In genomic region chr5:142095035-142095434, GRCh38 we compare ENCODE assay signal across 11 cellular contexts. TPM values are rescaled to one million over a fixed set of nuclear protein-coding genes. Genes with fewer than 3 reads are reported as not detected.
DNase-seq lines count a peak whose midpoint lies in the region; ATAC-seq lines count a peak whose summit lies in the region.
"Had no signal": no experiment of that assay in that cellular context is flagged by ENCODE, and none has a peak within 500 bp of the region (broad histone marks: within the 10 kb centered on the region; RNA-seq: fewer than 3 reads in every experiment).

No MANE protein-coding gene starts in this region.

- intact Hi-C loops in dendritic cell treated with granulocyte-macrophage colony-stimulating factor and Interleukin-4, amounts not matched to agents 40 ng/mL and 50 ng/mL, for 4 days (cut with micrococcal nuclease) = loop anchor here (5.0 kb wide), 1 partner anchor 137 kb away; no protein-coding TSS in a partner anchor

- no peaks in the 10 kb centered on the region for H3K9me3 ChIP-seq in CD4-positive, CD25-positive, alpha-beta regulatory T cell (ENCODE audit: control insufficient read depth in 2 of 2, low read length in 2 of 2)
- H3K9me3 ChIP-seq: vagina had no signal

- no peaks in the 10 kb centered on the region for H3K9me3 Mint-ChIP-seq in CD4-positive, CD25-positive, alpha-beta regulatory T cell
- H3K9me3 Mint-ChIP-seq in activated CD4-positive, alpha-beta T cell treated with anti-CD3 and anti-CD28 coated beads, Interleukin-2, amount 10 ng/mL, durations not matched to agents 7 days and 5 days = no peaks in the 10 kb centered on the region
- no peaks in the 10 kb centered on the region for H3K9me3 Mint-ChIP-seq in dendritic cell treated with granulocyte-macrophage colony-stimulating factor and Interleukin-4, amounts not matched to agents 40 ng/mL and 50 ng/mL, for 4 days

- no peaks in the 10 kb centered on the region for H3K27me3 ChIP-seq in CD4-positive, CD25-positive, alpha-beta regulatory T cell (ENCODE audit: control insufficient read depth, insufficient read depth, low read length)
- H3K27me3 ChIP-seq: vagina had no signal

- CTCF ChIA-PET in activated CD4-positive, alpha-beta T cell treated with anti-CD3 and anti-CD28 coated beads, Interleukin-2, amount 10 ng/mL, durations not matched to agents 7 days and 5 days (lab: Charles Lee) = interaction anchor here (1.0 to 1.7 kb wide), 4 partner anchors 12 to 126 kb away, joined by 5 to 8 read pairs (median 6); partner anchors contain the start of gene RNF14

- no peak for ATAC-seq in CD4-positive, CD25-positive, alpha-beta regulatory T cell (ENCODE audit: low read depth in 2 of 2)
- ATAC-seq in GM19395 (IDR thresholded peaks at IDR 0.05; ENCODE audit: unreplicated experiment) (no peak), GM21619 (IDR thresholded peaks at IDR 0.05; ENCODE audit: unreplicated experiment) (no peak)
- ATAC-seq: SK-N-SH treated with all-trans-retinoic acid at 6 μM for 48 hours had no signal

- H3K4me1 ChIP-seq in CD4-positive, CD25-positive, alpha-beta regulatory T cell (ENCODE audit: control insufficient read depth, insufficient read depth, low read length, poor library complexity, severe bottlenecking) = peaks cover 26% of the 10 kb centered on the region

- H3K27me3 Mint-ChIP-seq in CD4-positive, CD25-positive, alpha-beta regulatory T cell = peaks cover 4% of the 10 kb centered on the region
- H3K27me3 Mint-ChIP-seq in activated CD4-positive, alpha-beta T cell treated with anti-CD3 and anti-CD28 coated beads, Interleukin-2, amount 10 ng/mL, durations not matched to agents 7 days and 5 days = no peaks in the 10 kb centered on the region
- peaks cover 7% of the 10 kb centered on the region for H3K27me3 Mint-ChIP-seq in dendritic cell treated with granulocyte-macrophage colony-stimulating factor and Interleukin-4, amounts not matched to agents 40 ng/mL and 50 ng/mL, for 4 days

- H3K4me1 Mint-ChIP-seq in CD4-positive, CD25-positive, alpha-beta regulatory T cell = peaks cover 0 to 64% (median 40%) of the 10 kb centered on the region in 4 donors
- H3K4me1 Mint-ChIP-seq in activated CD4-positive, alpha-beta T cell treated with anti-CD3 and anti-CD28 coated beads, Interleukin-2, amount 10 ng/mL, durations not matched to agents 7 days and 5 days = peaks cover 48% of the 10 kb centered on the region
- H3K4me1 Mint-ChIP-seq in dendritic cell treated with granulocyte-macrophage colony-stimulating factor and Interleukin-4, amounts not matched to agents 40 ng/mL and 50 ng/mL, for 4 days (ENCODE audit: low read depth) = peaks cover 14% of the 10 kb centered on the region

- no peaks in the 10 kb centered on the region for H3K36me3 ChIP-seq in CD4-positive, CD25-positive, alpha-beta regulatory T cell (ENCODE audit: control insufficient read depth, insufficient read depth, low read length)
- H3K36me3 ChIP-seq: vagina had no signal

- peak overlapping the region; percentile 90 for H3K27ac ChIP-seq in CD4-positive, CD25-positive, alpha-beta regulatory T cell (ENCODE audit: insufficient read depth, low read length, poor library complexity, severe bottlenecking)
- H3K27ac ChIP-seq: vagina had no signal

- peak in 1 of 3 donors; percentile 23 for DNase-seq in CD4-positive, CD25-positive, alpha-beta regulatory T cell
- peak; percentile 31 for DNase-seq in activated CD4-positive, alpha-beta T cell treated with anti-CD3 and anti-CD28 coated beads, Interleukin-2, amount 10 ng/mL, durations not matched to agents 7 days and 5 days
- DNase-seq in stimulated activated CD4-positive, alpha-beta T cell treated with anti-CD3 and anti-CD28 coated beads, Interleukin-1b, Interleukin-23, amount 100 ng/mL, for 48 hours = peak; percentile 74
- DNase-seq in cerebellum (ENCODE audit: low spot score) (no peak), T1000 (lab: John Stamatoyannopoulos, UW) (no peak)

- POLR2A ChIA-PET in activated CD4-positive, alpha-beta T cell treated with anti-CD3 and anti-CD28 coated beads, Interleukin-2, amount 10 ng/mL, durations not matched to agents 7 days and 5 days (lab: Charles Lee) = no interaction called here

- peak overlapping the region; percentile 53 to 72 (median 64) for H3K4me3 Mint-ChIP-seq in CD4-positive, CD25-positive, alpha-beta regulatory T cell
- peak overlapping the region; percentile 40 for H3K4me3 Mint-ChIP-seq in activated CD4-positive, alpha-beta T cell treated with anti-CD3 and anti-CD28 coated beads, Interleukin-2, amount 10 ng/mL, durations not matched to agents 7 days and 5 days
- H3K4me3 Mint-ChIP-seq in dendritic cell treated with granulocyte-macrophage colony-stimulating factor and Interleukin-4, amounts not matched to agents 40 ng/mL and 50 ng/mL, for 4 days = no peak overlapping the region

- no peaks in the 10 kb centered on the region for H3K36me3 Mint-ChIP-seq in CD4-positive, CD25-positive, alpha-beta regulatory T cell
- H3K36me3 Mint-ChIP-seq in activated CD4-positive, alpha-beta T cell treated with anti-CD3 and anti-CD28 coated beads, Interleukin-2, amount 10 ng/mL, durations not matched to agents 7 days and 5 days (ENCODE audit: low read depth) = peaks cover 2% of the 10 kb centered on the region
- H3K36me3 Mint-ChIP-seq in dendritic cell treated with granulocyte-macrophage colony-stimulating factor and Interleukin-4, amounts not matched to agents 40 ng/mL and 50 ng/mL, for 4 days (ENCODE audit: low read depth) = no peaks in the 10 kb centered on the region

- H3K27ac Mint-ChIP-seq in CD4-positive, CD25-positive, alpha-beta regulatory T cell = peak overlapping the region; percentile 85 to 97 (median 92)
- H3K27ac Mint-ChIP-seq in activated CD4-positive, alpha-beta T cell treated with anti-CD3 and anti-CD28 coated beads, Interleukin-2, amount 10 ng/mL, durations not matched to agents 7 days and 5 days = peak overlapping the region; percentile 94
- peak overlapping the region; percentile 52 for H3K27ac Mint-ChIP-seq in dendritic cell treated with granulocyte-macrophage colony-stimulating factor and Interleukin-4, amounts not matched to agents 40 ng/mL and 50 ng/mL, for 4 days

- peak overlapping the region; percentile 60 for H3K4me3 ChIP-seq in CD4-positive, CD25-positive, alpha-beta regulatory T cell (ENCODE audit: low read depth, low read length)
- H3K4me3 ChIP-seq: GM12878, vagina had no signal

RNA-seq across cellular contexts. Expression of gene NDFIP1, which starts 13.5 kb away (rescaled TPM):
- 109 TPM for total RNA-seq in CD4-positive, CD25-positive, alpha-beta regulatory T cell
- polyA plus RNA-seq in CD4-positive, CD25-positive, alpha-beta regulatory T cell = 10 to 100 TPM; 68.2 to 89.3 (median 78.6) TPM
- total RNA-seq in activated CD4-positive, alpha-beta T cell treated with anti-CD3 and anti-CD28 coated beads, Interleukin-2, amount 10 ng/mL, durations not matched to agents 7 days and 5 days = 10 to 100 TPM; 65.2 to 70.2 TPM
- 153 TPM for total RNA-seq in cerebellum

Comparison
In these comparisons a context has a peak if more than half of its experiments do, and no peak if none do; other contexts are left out.
1. DNase-seq: peak in activated CD4-positive, alpha-beta T cell treated with anti-CD3 and anti-CD28 coated beads, Interleukin-2, amount 10 ng/mL, durations not matched to agents 7 days and 5 days (single experiment) and stimulated activated CD4-positive, alpha-beta T cell treated with anti-CD3 and anti-CD28 coated beads, Interleukin-1b, Interleukin-23, amount 100 ng/mL, for 48 hours (single experiment); none in cerebellum (single experiment) and T1000 (single experiment).
2. Peak in every context shown above with its lines, with median percentiles within 50 percentile points of each other: H3K27ac Mint-ChIP-seq.